24 cellular contexts compared by ENCODE assay signal in genomic region chr22:26822300-26822699, GRCh38.
DNase-seq lines count a peak whose midpoint lies in the region; ATAC-seq, FAIRE-seq and TF ChIP-seq lines count a peak whose summit lies in the region.
"Had no signal": no experiment of that assay in that cellular context is flagged by ENCODE, and none has a peak within 500 bp of the region (broad histone marks: within the 10 kb centered on the region; RNA-seq: fewer than 3 reads in every experiment).

No MANE protein-coding gene starts in this region.

- H3K36me3 Mint-ChIP-seq in chondrocyte (ENCODE audit: low read depth) = no peaks in the 10 kb centered on the region
- H3K36me3 Mint-ChIP-seq in naive thymus-derived CD8-positive, alpha-beta T cell = peaks cover 12 to 23% (median 14%) of the 10 kb centered on the region in 3 donors

- POLR2A ChIA-PET in HepG2 (lab: Yijun Ruan, JAX) = no interaction called here
- POLR2A ChIA-PET in naive thymus-derived CD8-positive, alpha-beta T cell (lab: Charles Lee) = no interaction called here

- 0 out of 2 replicates have a peak, but pooled peaks have one; percentile 6 for TF ChIP-seq CTCF in HepG2 (CRISPR knock-in tag; IDR thresholded peaks at IDR 0.05)
- TF ChIP-seq CTCF in right lobe of liver (IDR thresholded peaks at IDR 0.05) = no peak
- TF ChIP-seq CTCF in chondrocyte (IDR thresholded peaks at IDR 0.05) = peak; percentile 38

- CTCF ChIA-PET in HepG2 (lab: Yijun Ruan, JAX; ENCODE audit: low intra/inter-chr PET ratio, low total read pairs) = no interaction called here

- H3K27ac ChIP-seq in HepG2 (ENCODE audit: extremely low read length, insufficient read depth, low read length) (no peak overlapping the region), right lobe of liver (no peak overlapping the region)
- H3K27ac ChIP-seq: 22Rv1, BLaER1 had no signal

- peaks cover 17% of the 10 kb centered on the region for H3K9me3 Mint-ChIP-seq in chondrocyte (ENCODE audit: low read depth)
- H3K9me3 Mint-ChIP-seq in naive thymus-derived CD8-positive, alpha-beta T cell = peaks cover 0 to 19% (median 9%) of the 10 kb centered on the region in 9 donors

- H3K27ac Mint-ChIP-seq in chondrocyte (ENCODE audit: unreplicated experiment) = no peak overlapping the region
- H3K27ac Mint-ChIP-seq in naive thymus-derived CD8-positive, alpha-beta T cell = no peak overlapping the region
- H3K27ac Mint-ChIP-seq: CD8-positive, alpha-beta T cell; H9; IgD-negative memory B cell had no signal

- TF ChIP-seq EP300 in HepG2 (IDR thresholded peaks at IDR 0.05; ENCODE audit: low read depth in 2 of 2, low read length in 2 of 2) = no peak
- TF ChIP-seq EP300 in HepG2 (CRISPR knock-in tag; IDR thresholded peaks at IDR 0.05; ENCODE audit: borderline replicate concordance) = no peak

- H4K20me1 ChIP-seq in HepG2 (ENCODE audit: insufficient read depth, low read length) = no peaks in the 10 kb centered on the region
- H4K20me1 ChIP-seq: BLaER1 had no signal

- H3K36me3 ChIP-seq in HepG2 (replicated peaks in 1 of 2; ENCODE audit: control insufficient read depth in 1 of 2, insufficient read depth in 2 of 2, low read length in 2 of 2) = no peaks in the 10 kb centered on the region
- no peaks in the 10 kb centered on the region for H3K36me3 ChIP-seq in right lobe of liver
- H3K36me3 ChIP-seq: BLaER1 had no signal

- FAIRE-seq in HepG2 (lab: Jason Lieb, UNC) (no peak), urothelium cell line (lab: Jason Lieb, UNC) (peak; percentile 93)
- FAIRE-seq: D721Med, HTR-8/SVneo had no signal

- no peaks in the 10 kb centered on the region for H3K4me1 ChIP-seq in HepG2 (ENCODE audit: insufficient read depth, low read length)
- H3K4me1 ChIP-seq in right lobe of liver = no peaks in the 10 kb centered on the region
- H3K4me1 ChIP-seq: BLaER1 had no signal

- H2AFZ ChIP-seq in HepG2 (ENCODE audit: low read length) = no peak overlapping the region

- DNase-seq in DMS53 (lab: John Stamatoyannopoulos, UW) (peak; percentile 21), DMS53 treated with DMSO at 0.1 percent for 48 hours (lab: John Stamatoyannopoulos, UW; ENCODE audit: unreplicated experiment) (no peak), HepG2 (ENCODE audit: low spot score) (no peak), right lobe of liver (no peak), chondrocyte (ENCODE audit: low spot score) (no peak), urothelium cell line (ENCODE audit: low spot score) (no peak), ACHN (no peak)
- no peak for DNase-seq in naive thymus-derived CD8-positive, alpha-beta T cell
- DNase-seq: CD8-positive, alpha-beta T cell; DMS79 treated with DMSO at 0.1 percent for 48 hours; H9; Karpas-422; NCI-H1436 treated with DMSO at 0.1 percent for 48 hours; NCI-H226; NCI-H82; PC-3; RPMI8226; SHP77 treated with DMSO at 0.1 percent for 48 hours; T-helper 1 cell had no signal

- no peak for TF ChIP-seq RAD21 in HepG2 (CRISPR knock-in tag; IDR thresholded peaks at IDR 0.05)

- H3K4me3 ChIP-seq in HepG2 (replicated peaks in 1 of 3; ENCODE audit: insufficient read depth in 1 of 3, low read depth in 2 of 3, low read length in 3 of 3) = no peak overlapping the region
- no peak overlapping the region for H3K4me3 ChIP-seq in right lobe of liver
- H3K4me3 ChIP-seq: BLaER1 had no signal

- no peak for TF ChIP-seq POLR2A in HepG2 (IDR thresholded peaks at IDR 0.05; ENCODE audit: insufficient read depth in 1 of 2, low read depth in 2 of 2, low read length in 2 of 2)
- no peak for TF ChIP-seq POLR2A in right lobe of liver (IDR thresholded peaks at IDR 0.05)

- H3K4me3 Mint-ChIP-seq in chondrocyte (ENCODE audit: unreplicated experiment) = no peak overlapping the region
- H3K4me3 Mint-ChIP-seq in naive thymus-derived CD8-positive, alpha-beta T cell = no peak overlapping the region
- H3K4me3 Mint-ChIP-seq: CD8-positive, alpha-beta T cell; H9; IgD-negative memory B cell had no signal

- no TSS peak for BruUV-seq in HepG2 (replicated peaks; lab: Mats Ljungman, UMichigan)

- H3K9me3 ChIP-seq in HepG2 (ENCODE audit: low read length) (peaks cover 11% of the 10 kb centered on the region; the same call in 1 of the 2 replicates), right lobe of liver (peaks cover 0 to 6% (median 0%) of the 10 kb centered on the region in 4 donors)

- no peaks in the 10 kb centered on the region for H3K27me3 Mint-ChIP-seq in chondrocyte (ENCODE audit: low read depth)
- H3K27me3 Mint-ChIP-seq in naive thymus-derived CD8-positive, alpha-beta T cell = no peaks in the 10 kb centered on the region

- no peak overlapping the region for H3K4me2 ChIP-seq in HepG2 (ENCODE audit: low read depth, low read length)
- H3K4me2 ChIP-seq: BLaER1 had no signal

- no peaks in the 10 kb centered on the region; a peak in 1 of 5 replicates for H3K27me3 ChIP-seq in HepG2 (ENCODE audit: control insufficient read depth in 1 of 2, insufficient read depth in 2 of 2, low read length in 2 of 2)
- H3K27me3 ChIP-seq in right lobe of liver = no peaks in the 10 kb centered on the region
- H3K27me3 ChIP-seq: BLaER1 had no signal

- in situ Hi-C loops in HepG2 (cut with HindIII; ENCODE audit: extremely low pct_ligation_motif_present, low pct_unique_long_range_greater_than_20kb) (no loop called here), ACHN (cut with HindIII; ENCODE audit: low pct_ligation_motif_present, low pct_unique_long_range_greater_than_20kb, low sequenced_read_pairs) (no loop called here)

- ATAC-seq in HepG2 = no peak
- no peak for ATAC-seq in right lobe of liver
- ATAC-seq in naive thymus-derived CD8-positive, alpha-beta T cell = no peak
- ATAC-seq: CD8-positive, alpha-beta T cell; PC-3 had no signal

- no peaks in the 10 kb centered on the region for H3K79me2 ChIP-seq in HepG2 (ENCODE audit: insufficient read depth, low read length)

- intact Hi-C loops in HepG2 (cut with micrococcal nuclease; ENCODE audit: unreplicated experiment) (no loop called here), right lobe of liver (cut with DNase I) (no loop called here)

- peaks cover 3% of the 10 kb centered on the region for H3K4me1 Mint-ChIP-seq in chondrocyte (ENCODE audit: low read depth)
- H3K4me1 Mint-ChIP-seq in naive thymus-derived CD8-positive, alpha-beta T cell = no peaks in the 10 kb centered on the region
- H3K4me1 Mint-ChIP-seq: IgD-negative memory B cell had no signal

- no peak overlapping the region for H3K9ac ChIP-seq in HepG2 (ENCODE audit: insufficient read depth, low read depth, low read length)
- H3K9ac ChIP-seq: BLaER1 had no signal

- WGBS in HepG2 (ENCODE audit: low lambda C conversion rate) = 0% methylated on average over 2 of the region's 2 CpGs
- WGBS in right lobe of liver (ENCODE audit: insufficient coverage, low coverage, low lambda C conversion rate, missing lambda C conversion rate) = 36% methylated on average over 2 of the region's 2 CpGs

TF ChIP-seq in HepG2, 621 proteins besides CTCF, POLR2A, EP300 and RAD21:
- no peak for TF ChIP-seq NR3C1 (CRISPR knock-in tag; IDR thresholded peaks at IDR 0.05)
- TF ChIP-seq KDM4B (CRISPR knock-in tag; IDR thresholded peaks at IDR 0.05) = no peak
- no peak for TF ChIP-seq ZBTB42 (CRISPR knock-in tag; IDR thresholded peaks at IDR 0.05)
- no peak for TF ChIP-seq ZNF20 (CRISPR knock-in tag; IDR thresholded peaks at IDR 0.05)
- TF ChIP-seq U2AF2 (IDR thresholded peaks at IDR 0.05; ENCODE audit: low read depth, low read length) = no peak
- no peak for TF ChIP-seq ZNF777 (CRISPR knock-in tag; IDR thresholded peaks at IDR 0.05)
- no peak for TF ChIP-seq ATF4 (CRISPR knock-in tag; IDR thresholded peaks at IDR 0.05)
- no peak for TF ChIP-seq ZNF343 (CRISPR knock-in tag; IDR thresholded peaks at IDR 0.05)
- TF ChIP-seq ZNF878 (CRISPR knock-in tag; IDR thresholded peaks at IDR 0.05) = no peak
- no peak for TF ChIP-seq ZBTB3 (CRISPR knock-in tag; IDR thresholded peaks at IDR 0.05; ENCODE audit: borderline replicate concordance, low read depth)

Comparison
In these comparisons a context has a peak if more than half of its experiments do, and no peak if none do; other contexts are left out.
1. CTCF ChIP-seq: peak in HepG2 (single experiment) and chondrocyte (single experiment); none in right lobe of liver (0 of 4).